In genomic region chr7:120475994-120476393, GRCh38 we compare ENCODE assay signal across 17 cellular contexts.
DNase-seq lines count a peak whose midpoint lies in the region; ATAC-seq, FAIRE-seq and TF ChIP-seq lines count a peak whose summit lies in the region.
"Had no signal": no experiment of that assay in that cellular context is flagged by ENCODE, and none has a peak within 500 bp of the region (broad histone marks: within the 10 kb centered on the region; RNA-seq: fewer than 3 reads in every experiment).

No MANE protein-coding gene starts in this region.

- peak; percentile 79 for ATAC-seq in GM19023 (IDR thresholded peaks at IDR 0.05; ENCODE audit: unreplicated experiment)
- peak; percentile 66 for ATAC-seq in GM21576 (IDR thresholded peaks at IDR 0.05; ENCODE audit: unreplicated experiment)
- peak; percentile 88 for ATAC-seq in HG03064 (IDR thresholded peaks at IDR 0.05; ENCODE audit: low read depth, unreplicated experiment)
- peak; percentile 60 for ATAC-seq in GM12878
- ATAC-seq in T-helper 17 cell: no peak
- no peak for ATAC-seq in left cardiac atrium
- ATAC-seq: CD8-positive, alpha-beta T cell; left lobe of liver had no signal

- H3K36me3 ChIP-seq in GM12878 (ENCODE audit: control insufficient read depth in 2 of 2, insufficient read depth in 2 of 2, low read length in 1 of 2): no peaks in the 10 kb centered on the region; a peak in 1 of 4 replicates

- H3K36me3 Mint-ChIP-seq in T-helper 17 cell (ENCODE audit: low read depth): no peaks in the 10 kb centered on the region
- H3K36me3 Mint-ChIP-seq: activated naive CD4-positive, alpha-beta T cell treated with anti-CD3 and anti-CD28 coated beads, Interleukin-2, amount 10 ng/mL, durations not matched to agents 7 days and 5 days; CD8-positive, alpha-beta T cell had no signal

- CTCF ChIA-PET in GM12878 (lab: Yijun Ruan, JAX): interaction anchor here (1.1 kb wide), 1 partner anchor 10 kb away, joined by 3 read pairs; no protein-coding TSS in a partner anchor

- no peak overlapping the region for H3K4me3 Mint-ChIP-seq in T-helper 17 cell
- H3K4me3 Mint-ChIP-seq: activated naive CD4-positive, alpha-beta T cell treated with anti-CD3 and anti-CD28 coated beads, Interleukin-2, amount 10 ng/mL, durations not matched to agents 7 days and 5 days; CD8-positive, alpha-beta T cell; H9; nephron had no signal

- no TSS peak for BruUV-seq in GM12878 (replicated peaks; lab: Mats Ljungman, UMichigan)

- H3K4me3 ChIP-seq in GM12878 (no peak overlapping the region), foreskin fibroblast (ENCODE audit: low read depth in 1 of 2, low read length in 2 of 2) (no peak overlapping the region)

- no peak overlapping the region for H2AFZ ChIP-seq in GM12878 (ENCODE audit: control insufficient read depth, low read depth, low read length)

- intact Hi-C loops in GM12878 (cut with micrococcal nuclease; ENCODE audit: unreplicated experiment) (no loop called here), left cardiac atrium (cut with DNase I) (no loop called here)

- H3K4me2 ChIP-seq in GM12878 (ENCODE audit: control insufficient read depth, insufficient read depth): no peak overlapping the region

- H3K27me3 ChIP-seq in GM12878 (replicated peaks in 1 of 2; ENCODE audit: control insufficient read depth in 2 of 2, insufficient read depth in 2 of 2, low read length in 1 of 2): no peaks in the 10 kb centered on the region

- TF ChIP-seq CTCF in GM12878 (IDR thresholded peaks at IDR 0.05 in 2 of 3, conservative IDR thresholded peaks at IDR 0.05 in 1 of 3; ENCODE audit: control insufficient read depth in 2 of 3, extremely low read depth in 1 of 3, insufficient read depth in 1 of 3, low read depth in 3 of 3, low read length in 3 of 3) (no peak), foreskin fibroblast (IDR thresholded peaks at IDR 0.05; ENCODE audit: low read depth, low read length) (no peak)

- POLR2A ChIA-PET in GM12878 (lab: Charles Lee): no interaction called here

- no peak overlapping the region for H3K27ac Mint-ChIP-seq in T-helper 17 cell
- H3K27ac Mint-ChIP-seq: activated naive CD4-positive, alpha-beta T cell treated with anti-CD3 and anti-CD28 coated beads, Interleukin-2, amount 10 ng/mL, durations not matched to agents 7 days and 5 days; CD8-positive, alpha-beta T cell; H9; nephron had no signal

- H3K27me3 Mint-ChIP-seq in T-helper 17 cell: no peaks in the 10 kb centered on the region
- H3K27me3 Mint-ChIP-seq: activated naive CD4-positive, alpha-beta T cell treated with anti-CD3 and anti-CD28 coated beads, Interleukin-2, amount 10 ng/mL, durations not matched to agents 7 days and 5 days had no signal

- no peak for TF ChIP-seq RAD21 in GM12878 (IDR thresholded peaks at IDR 0.05; ENCODE audit: insufficient read depth, low read depth, low read length)

- RAD21 ChIA-PET in GM12878 (lab: Charles Lee; ENCODE audit: unreplicated experiment): no interaction called here

- H4K20me1 ChIP-seq in GM12878 (ENCODE audit: control insufficient read depth, insufficient read depth): no peaks in the 10 kb centered on the region

- DNase-seq in GM12878 (ENCODE audit: low read depth, low spot score): peak; percentile 21
- DNase-seq in T-helper 17 cell: no peak
- DNase-seq in left cardiac atrium: no peak
- DNase-seq in foreskin fibroblast: no peak
- DNase-seq: activated naive CD4-positive, alpha-beta T cell treated with anti-CD3 and anti-CD28 coated beads, Interleukin-2, amount 10 ng/mL, durations not matched to agents 7 days and 5 days; CD8-positive, alpha-beta T cell; H9; head of caudate nucleus; NCI-H1417 treated with DMSO at 0.1 percent for 48 hours; NCI-H524 had no signal

- TF ChIP-seq EP300 in GM12878 (IDR thresholded peaks at IDR 0.05; ENCODE audit: borderline replicate concordance in 1 of 2, control insufficient read depth in 1 of 2, low read depth in 2 of 2, low read length in 2 of 2): no peak

- H3K9me3 ChIP-seq in GM12878 (replicated peaks; ENCODE audit: control insufficient read depth, insufficient read depth, low read length): no peaks in the 10 kb centered on the region; the same call in 1 of the 3 replicates
- peaks cover 2% of the 10 kb centered on the region for H3K9me3 ChIP-seq in T-helper 17 cell (ENCODE audit: control insufficient read depth, low read length, poor library complexity, severe bottlenecking)

- no peak overlapping the region for H3K27ac ChIP-seq in GM12878 (ENCODE audit: control insufficient read depth, insufficient read depth)

- SMC1A ChIA-PET in GM12878 (lab: Charles Lee; ENCODE audit: uncharacterized antibody, unreplicated experiment): interaction anchor here (1.1 to 2.4 kb wide), 7 partner anchors 8 to 130 kb away, joined by 3 to 6 read pairs (median 4); no protein-coding TSS in a partner anchor

- no peaks in the 10 kb centered on the region; the same call in 1 of the 2 replicates for H3K79me2 ChIP-seq in GM12878 (ENCODE audit: control insufficient read depth, insufficient read depth, low read length)

- in situ Hi-C loops in GM12878 (cut with MboI): no loop called here

- no peak overlapping the region for H3K9ac ChIP-seq in GM12878 (ENCODE audit: control insufficient read depth, insufficient read depth, low read length)

- FAIRE-seq in GM12878 (lab: Jason Lieb, UNC): no peak
- FAIRE-seq: bronchial epithelial cell, endometrium had no signal

- H3K4me1 ChIP-seq in GM12878 (ENCODE audit: control insufficient read depth, insufficient read depth, low read length): peaks cover 3% of the 10 kb centered on the region

- no peak for TF ChIP-seq POLR2A in GM12878 (IDR thresholded peaks at IDR 0.05; ENCODE audit: low read depth, low read length)

- H3K4me1 Mint-ChIP-seq in T-helper 17 cell: no peaks in the 10 kb centered on the region
- H3K4me1 Mint-ChIP-seq: activated naive CD4-positive, alpha-beta T cell treated with anti-CD3 and anti-CD28 coated beads, Interleukin-2, amount 10 ng/mL, durations not matched to agents 7 days and 5 days; nephron had no signal

TF ChIP-seq in GM12878, 131 proteins besides CTCF, POLR2A, EP300 and RAD21:
- 0 out of 2 replicates have a peak, but pooled peaks have one; percentile 16 for TF ChIP-seq BCL11A (IDR thresholded peaks at IDR 0.05; ENCODE audit: low read depth, low read length)
- TF ChIP-seq NBN (IDR thresholded peaks at IDR 0.05): no peak
- TF ChIP-seq, protein P1, sequence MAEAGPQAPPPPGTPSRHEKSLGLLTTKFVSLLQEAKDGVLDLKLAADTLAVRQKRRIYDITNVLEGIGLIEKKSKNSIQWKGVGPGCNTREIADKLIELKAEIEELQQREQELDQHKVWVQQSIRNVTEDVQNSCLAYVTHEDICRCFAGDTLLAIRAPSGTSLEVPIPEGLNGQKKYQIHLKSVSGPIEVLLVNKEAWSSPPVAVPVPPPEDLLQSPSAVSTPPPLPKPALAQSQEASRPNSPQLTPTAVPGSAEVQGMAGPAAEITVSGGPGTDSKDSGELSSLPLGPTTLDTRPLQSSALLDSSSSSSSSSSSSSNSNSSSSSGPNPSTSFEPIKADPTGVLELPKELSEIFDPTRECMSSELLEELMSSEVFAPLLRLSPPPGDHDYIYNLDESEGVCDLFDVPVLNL (IDR thresholded peaks at IDR 0.05; ENCODE audit: low read depth, low read length): no peak
- TF ChIP-seq JUND (IDR thresholded peaks at IDR 0.05; ENCODE audit: low read depth, low read length): no peak
- no peak for TF ChIP-seq HSF1 (IDR thresholded peaks at IDR 0.05; ENCODE audit: low read depth, low read length)
- peak; percentile 93 for TF ChIP-seq RUNX3 (IDR thresholded peaks at IDR 0.05; ENCODE audit: low read length)
- peak; percentile 45; the same call in 1 of the 2 replicates for TF ChIP-seq NR2F1 (conservative IDR thresholded peaks at IDR 0.05)
- TF ChIP-seq MTA3 (IDR thresholded peaks at IDR 0.05; ENCODE audit: borderline replicate concordance, low read length): peak; percentile 41; the same call in 1 of the 2 replicates
- TF ChIP-seq ETV6 (conservative IDR thresholded peaks at IDR 0.05 in 1 of 2, IDR thresholded peaks at IDR 0.05 in 1 of 2; ENCODE audit: borderline replicate concordance in 1 of 2, low read depth in 1 of 2): peak in 1 of 2 experiments; percentile 57; a peak in 1 of 4 replicates

Comparison
In these comparisons a context has a peak if more than half of its experiments do, and no peak if none do; other contexts are left out.
1. ATAC-seq: peak in GM19023 (single experiment), GM21576 (single experiment), HG03064 (single experiment) and GM12878 (single experiment); none in T-helper 17 cell (single experiment) and left cardiac atrium (0 of 2).